ENCODE assay signal across 9 cellular contexts in genomic region chr11:64879226-64879900, GRCh38. TPM values are rescaled to one million over a fixed set of nuclear protein-coding genes. Genes with fewer than 3 reads are reported as not detected.
A peak's percentile ranks its signal among the peaks of the same experiment; 100 is the strongest.
DNase-seq lines count a peak whose midpoint lies in the region; ATAC-seq and TF ChIP-seq lines count a peak whose summit lies in the region.
"Had no signal": no experiment of that assay in that cellular context is flagged by ENCODE, and none has a peak within 500 bp of the region (broad histone marks: within the 10 kb centered on the region; RNA-seq: fewer than 3 reads in every experiment).

No MANE protein-coding gene starts in this region.

- no peaks in the 10 kb centered on the region for H4K20me1 ChIP-seq in KMS-11 (ENCODE audit: insufficient read depth)

- peak overlapping the region; percentile 92 for H3K27ac Mint-ChIP-seq in CD4-positive, alpha-beta T cell

- intact Hi-C loops in CD4-positive, alpha-beta T cell (cut with DNase I, micrococcal nuclease): loop anchor here (2.0 to 5.0 kb wide), 2 partner anchors 37 to 102 kb away; partner anchors contain the start of genes ATG2A (in 1 of the 2) and SF1 (in 1 of the 2)
- intact Hi-C loops in breast epithelium (cut with DNase I; ENCODE audit: low total_unique reads): no loop called here

- no peaks in the 10 kb centered on the region for H3K9me3 Mint-ChIP-seq in CD4-positive, alpha-beta T cell

- H3K9ac ChIP-seq in KMS-11 (peak overlapping the region; percentile 84), mesendoderm (ENCODE audit: low read length) (peak overlapping the region; percentile 77)

- H3K4me3 Mint-ChIP-seq in CD4-positive, alpha-beta T cell: peak overlapping the region; percentile 98

- no peak overlapping the region for H4K8ac ChIP-seq in mesendoderm (ENCODE audit: low read depth, low read length)

- CTCF ChIA-PET in CD4-positive, alpha-beta T cell (lab: Charles Lee): interaction anchor here (1.4 to 3.9 kb wide), 8 partner anchors 9 to 35 kb away, joined by 5 to 26 read pairs (median 20); partner anchors contain the start of gene CDC42BPG

- no peak for TF ChIP-seq POLR2A in breast epithelium (IDR thresholded peaks at IDR 0.05)

- no peak overlapping the region for H2BK120ac ChIP-seq in mesendoderm (ENCODE audit: low read depth, low read length)

- H3K27me3 ChIP-seq in CD4-positive, alpha-beta T cell (ENCODE audit: control insufficient read depth, insufficient read depth, low read length): no peaks in the 10 kb centered on the region
- H3K27me3 ChIP-seq in KMS-11 (ENCODE audit: insufficient read depth, low read depth) (no peaks in the 10 kb centered on the region), breast epithelium (no peaks in the 10 kb centered on the region), mesendoderm (ENCODE audit: insufficient read depth, low read length, poor library complexity) (no peaks in the 10 kb centered on the region)

- no peak for ATAC-seq in CD4-positive, alpha-beta T cell (ENCODE audit: poor library complexity)

- H3K23ac ChIP-seq in mesendoderm (ENCODE audit: low read length): no peak overlapping the region

- H3K4me1 ChIP-seq in KMS-11 (ENCODE audit: low read depth, poor library complexity, severe bottlenecking): peaks cover 50% of the 10 kb centered on the region
- H3K4me1 ChIP-seq in breast epithelium: peaks cover 19% of the 10 kb centered on the region in 2 donors
- H3K4me1 ChIP-seq in mesendoderm (ENCODE audit: control insufficient read depth, low read depth, low read length): peaks cover 10% of the 10 kb centered on the region

- H3K36me3 Mint-ChIP-seq in CD4-positive, alpha-beta T cell (ENCODE audit: low read depth): peaks cover 48% of the 10 kb centered on the region

- POLR2A ChIA-PET in CD4-positive, alpha-beta T cell (lab: Charles Lee): interaction anchor here (0.6 to 17.7 kb wide), 8 partner anchors 8 to 255 kb away, joined by 3 to 767 read pairs (median 5); partner anchors contain the start of genes CDC42BPG, PPP2R5B, RASGRP2 and SF1

- no peak overlapping the region for H3K4ac ChIP-seq in mesendoderm (ENCODE audit: low read depth, low read length)

- DNase-seq in CD4-positive, alpha-beta T cell: no peak
- DNase-seq in breast epithelium (ENCODE audit: low spot score in 2 of 2): no peak
- no peak for DNase-seq in mesendoderm
- DNase-seq in ureter (ENCODE audit: low spot score): peak; percentile 49
- DNase-seq in GM10266 (ENCODE audit: extremely low spot score): no peak
- no peak for DNase-seq in ecto neural progenitor cell (ENCODE audit: low spot score)
- no peak for DNase-seq in LoVo (ENCODE audit: low spot score)

- H3K4me1 Mint-ChIP-seq in CD4-positive, alpha-beta T cell (ENCODE audit: low read depth): peaks cover 58% of the 10 kb centered on the region

- no peak for TF ChIP-seq CTCF in CD4-positive, alpha-beta T cell (IDR thresholded peaks at IDR 0.05)
- TF ChIP-seq CTCF in KMS-11 (conservative IDR thresholded peaks at IDR 0.05; ENCODE audit: low read depth, low read length): no peak
- no peak for TF ChIP-seq CTCF in breast epithelium (IDR thresholded peaks at IDR 0.05)
- no peak for TF ChIP-seq CTCF in GM10266 (IDR thresholded peaks at IDR 0.05; ENCODE audit: control insufficient read depth, insufficient read depth, low read depth, missing control alignments)

- H3K27me3 Mint-ChIP-seq in CD4-positive, alpha-beta T cell: no peaks in the 10 kb centered on the region

- peaks cover 15% of the 10 kb centered on the region for H3K79me1 ChIP-seq in mesendoderm (ENCODE audit: low read length)

- H3K4me3 ChIP-seq in KMS-11 (IDR thresholded peaks at IDR 0.05; ENCODE audit: insufficient read depth, low read depth, low read length) (no peak overlapping the region), breast epithelium (peak overlapping the region; percentile 61 to 93 (median 79)), mesendoderm (ENCODE audit: low read length) (peak overlapping the region; percentile 66)

- H3K79me2 ChIP-seq in KMS-11 (ENCODE audit: insufficient read depth, low read depth) (peaks cover 35% of the 10 kb centered on the region), mesendoderm (ENCODE audit: control insufficient read depth, insufficient read depth, low read length) (no peaks in the 10 kb centered on the region)

- H2BK5ac ChIP-seq in mesendoderm (ENCODE audit: low read length): no peak overlapping the region

- no CpG with 5 or more reads among the region's 16 CpGs for WGBS in mesendoderm (ENCODE audit: extremely low coverage, insufficient coverage, low lambda C conversion rate)

- no peaks in the 10 kb centered on the region for H3K9me3 ChIP-seq in CD4-positive, alpha-beta T cell (ENCODE audit: control insufficient read depth, low read length)
- no peaks in the 10 kb centered on the region for H3K9me3 ChIP-seq in breast epithelium

- peak overlapping the region; percentile 95 for H3K27ac ChIP-seq in CD4-positive, alpha-beta T cell (ENCODE audit: low read depth, low read length)
- H3K27ac ChIP-seq in KMS-11 (peak overlapping the region; percentile 76), breast epithelium (peak overlapping the region; percentile 96 to 99), mesendoderm (ENCODE audit: low read depth, low read length) (no peak overlapping the region)

- H2BK15ac ChIP-seq in mesendoderm (replicated peaks; ENCODE audit: low read depth): no peak overlapping the region

- H3K4me2 ChIP-seq in KMS-11: peak overlapping the region; percentile 96
- H3K4me2 ChIP-seq in mesendoderm (ENCODE audit: low read length): peak overlapping the region; percentile 91

- H3K56ac ChIP-seq in mesendoderm (ENCODE audit: low read length): peak overlapping the region; percentile 93

- H2AFZ ChIP-seq in KMS-11 (ENCODE audit: low read depth): peak overlapping the region; percentile 83

- H3K36me3 ChIP-seq in KMS-11 (ENCODE audit: insufficient read depth) (no peaks in the 10 kb centered on the region), breast epithelium (no peaks in the 10 kb centered on the region), mesendoderm (ENCODE audit: control insufficient read depth, insufficient read depth, low read length) (no peaks in the 10 kb centered on the region)

- H3K18ac ChIP-seq in mesendoderm (ENCODE audit: low read length): no peak overlapping the region

- no peak overlapping the region for H2AK5ac ChIP-seq in mesendoderm (ENCODE audit: low read length)

- no peak overlapping the region for H4K5ac ChIP-seq in mesendoderm (ENCODE audit: low read length)

RNA-seq across cellular contexts. Expression of gene EHD1, which starts 0.9 kb away (rescaled TPM):
- total RNA-seq in CD4-positive, alpha-beta T cell: 100 to 1,000 TPM; 132 to 139 TPM
- 10 to 100 TPM; 26.9 to 45.4 (median 31.2) TPM for total RNA-seq in breast epithelium
- 21.1 TPM for polyA plus RNA-seq in mesendoderm (2013, experiment 1 of 2)
- polyA plus RNA-seq in mesendoderm (2013, experiment 2 of 2): 21.9 TPM
- 47.3 TPM for total RNA-seq in ureter

RNA-seq across cellular contexts. Expression of gene CDC42BPG, which starts 34.9 kb away (rescaled TPM):
- 1 to 10 TPM; 6.9 to 9.7 TPM for total RNA-seq in CD4-positive, alpha-beta T cell
- 10 to 100 TPM in 1 of 3 donors, 1 to 10 TPM in 1, not detected in 1; 5.9 to 14.9 TPM for total RNA-seq in breast epithelium
- 3.2 TPM for polyA plus RNA-seq in mesendoderm (2013, experiment 1 of 2)
- 3.4 TPM for polyA plus RNA-seq in mesendoderm (2013, experiment 2 of 2)
- 28.5 TPM for total RNA-seq in ureter

RNA-seq across cellular contexts. Expression of gene ATG2A, which starts 37.6 kb away (rescaled TPM):
- 100 to 1,000 TPM; 189 to 198 TPM for total RNA-seq in CD4-positive, alpha-beta T cell
- total RNA-seq in breast epithelium (10 to 100 TPM; 20.0 to 22.1 (median 21.2) TPM), ureter (27.9 TPM)
- polyA plus RNA-seq in mesendoderm (2013, experiment 1 of 2): 5.1 TPM
- 5.4 TPM for polyA plus RNA-seq in mesendoderm (2013, experiment 2 of 2)

RNA-seq across cellular contexts. Expression of gene PPP2R5B, which starts 45.1 kb away (rescaled TPM):
- total RNA-seq in CD4-positive, alpha-beta T cell: 10 to 100 TPM; 16.8 to 18.3 TPM
- 10 to 100 TPM; 12.8 to 14.0 (median 13.8) TPM for total RNA-seq in breast epithelium
- polyA plus RNA-seq in mesendoderm (2013, experiment 1 of 2): 2.4 TPM
- polyA plus RNA-seq in mesendoderm (2013, experiment 2 of 2): 3.2 TPM
- 18.9 TPM for total RNA-seq in ureter

RNA-seq across cellular contexts. Expression of gene GPHA2, which starts 56.3 kb away (rescaled TPM):
- total RNA-seq in CD4-positive, alpha-beta T cell: under 1 TPM; 0.49 to 0.56 TPM
- not detected for total RNA-seq in breast epithelium
- 1.2 TPM for polyA plus RNA-seq in mesendoderm (2013, experiment 1 of 2)
- polyA plus RNA-seq in mesendoderm (2013, experiment 2 of 2): 1.1 TPM
- total RNA-seq in ureter: not detected
- total RNA-seq: pulmonary artery endothelial cell had no signal
